ENCODE assay signal across 1 cellular context in genomic region chr12:1619599-1619998, GRCh38.
TF ChIP-seq lines count a peak whose summit lies in the region.

No MANE protein-coding gene starts in this region.

TF ChIP-seq in WTC11, 78 proteins besides CTCF, POLR2A, EP300 and RAD21 (continued from another document):
- TF ChIP-seq ARID4B (CRISPR knock-in tag; IDR thresholded peaks at IDR 0.05; ENCODE audit: borderline replicate concordance) (no peak), ZNF138 (CRISPR knock-in tag; conservative IDR thresholded peaks at IDR 0.05) (no peak), TEAD4 (CRISPR knock-in tag; IDR thresholded peaks at IDR 0.05) (no peak), ZNF671 (CRISPR knock-in tag; IDR thresholded peaks at IDR 0.05) (no peak), SP1 (CRISPR knock-in tag; conservative IDR thresholded peaks at IDR 0.05) (no peak), USF2 (CRISPR knock-in tag; IDR thresholded peaks at IDR 0.05) (no peak)
TF ChIP-seq in WTC11: peak in this region for 0.
